Comparison of ENCODE assay signal across 31 cellular contexts in the genomic region with DNA sequence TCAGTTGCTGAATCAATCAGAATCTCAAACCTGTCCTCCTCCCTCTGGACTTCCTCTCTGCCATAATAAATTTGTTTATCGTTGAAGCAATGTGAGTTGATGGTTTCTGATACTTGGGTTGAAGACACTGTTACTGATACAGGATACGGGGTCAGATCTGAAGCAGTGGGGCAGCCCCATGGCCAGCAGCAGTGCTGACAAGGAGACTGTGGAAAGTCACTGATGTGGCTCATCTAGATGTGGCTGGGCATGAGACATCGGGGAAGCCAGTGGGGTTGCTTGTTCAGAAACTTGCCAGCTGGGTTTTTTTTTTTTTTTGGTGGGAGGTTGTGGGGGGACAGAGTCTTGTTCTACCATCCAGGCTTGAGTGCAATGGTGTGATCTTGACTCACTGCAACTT. TPM values are rescaled to one million over a fixed set of nuclear protein-coding genes. Genes with fewer than 3 reads are reported as not detected.
"Had no signal": no experiment of that assay in that cellular context is flagged by ENCODE, and none has a peak within 500 bp of the region (broad histone marks: within the 10 kb centered on the region; RNA-seq: fewer than 3 reads in every experiment).

No MANE protein-coding gene starts in this region.

- H3K36me3 ChIP-seq: esophagus squamous epithelium, heart right ventricle, left lung, pancreas, right lobe of liver, thoracic aorta, transverse colon, vagina had no signal

- H3K9me3 ChIP-seq: esophagus squamous epithelium, heart right ventricle, left lung, mucosa of descending colon, pancreas, right lobe of liver, thoracic aorta, transverse colon, vagina had no signal

- H3K27ac Mint-ChIP-seq: effector memory CD8-positive, alpha-beta T cell; naive B cell; natural killer cell treated with Interleukin-12 subunit alpha and Interleukin-12 subunit beta and Interleukin-15 and Interleukin-18, amount 100 ng/mL, for 72 hours had no signal

- ATAC-seq: effector memory CD8-positive, alpha-beta T cell; heart right ventricle; left cardiac atrium; left lung; mucosa of descending colon; natural killer cell treated with Interleukin-12 subunit alpha and Interleukin-12 subunit beta and Interleukin-15 and Interleukin-18, amount 100 ng/mL, for 72 hours; pancreas; right lobe of liver had no signal

- H3K27me3 ChIP-seq: right lobe of liver, vagina had no signal

- H3K36me3 Mint-ChIP-seq: mesothelial cell of epicardium; naive B cell; natural killer cell treated with Interleukin-12 subunit alpha and Interleukin-12 subunit beta and Interleukin-15 and Interleukin-18, amount 100 ng/mL, for 72 hours had no signal

- DNase-seq: cortex of kidney; effector memory CD8-positive, alpha-beta T cell; erythroblast; esophagus squamous epithelium; foreskin melanocyte; glutamatergic neuron; heart right ventricle; hippocampal formation; left cardiac atrium; left lung; mesenchymal stem cell; mucosa of descending colon; naive B cell; occipital lobe; pancreas; right lobe of liver; small intestine; stimulated activated CD4-positive, alpha-beta T cell treated with anti-CD3 and anti-CD28 coated beads, Interleukin-15, amount 100 ng/mL, for 24 hours; stimulated activated CD4-positive, alpha-beta T cell treated with anti-CD3 and anti-CD28 coated beads, Interleukin-2, amount 100 ng/mL, for 48 hours; stimulated activated naive CD4-positive, alpha-beta T cell treated with Interleukin-2 at 50 U/mL for 16 hours; transverse colon had no signal

- H3K27ac ChIP-seq: heart right ventricle, left lung, pancreas, right lobe of liver, thoracic aorta, transverse colon, vagina had no signal

- H3K4me3 Mint-ChIP-seq: effector memory CD8-positive, alpha-beta T cell; mesothelial cell of epicardium; naive B cell; natural killer cell treated with Interleukin-12 subunit alpha and Interleukin-12 subunit beta and Interleukin-15 and Interleukin-18, amount 100 ng/mL, for 72 hours had no signal

- H3K9me3 Mint-ChIP-seq: effector memory CD8-positive, alpha-beta T cell; mesothelial cell of epicardium; natural killer cell treated with Interleukin-12 subunit alpha and Interleukin-12 subunit beta and Interleukin-15 and Interleukin-18, amount 100 ng/mL, for 72 hours had no signal

- H3K4me1 ChIP-seq: pancreas, right lobe of liver had no signal

- H3K4me3 ChIP-seq: esophagus squamous epithelium, heart right ventricle, left lung, mucosa of descending colon, pancreas, right lobe of liver, thoracic aorta, transverse colon, vagina had no signal

RNA-seq across cellular contexts. Expression of a gene that starts 2.7 kb away (rescaled TPM):
- total RNA-seq: dermis microvascular lymphatic vessel endothelial cell; kidney epithelial cell; left cardiac atrium; lower leg skin; lung microvascular endothelial cell; mesothelial cell of epicardium; natural killer cell treated with Interleukin-12 subunit alpha and Interleukin-12 subunit beta and Interleukin-15 and Interleukin-18, amount 100 ng/mL, for 72 hours; occipital lobe; progenitor cell of endocrine pancreas; transverse colon; ureter; vagina had no signal

RNA-seq across cellular contexts. Expression of a gene that starts 40.7 kb away (rescaled TPM):
- total RNA-seq: dermis microvascular lymphatic vessel endothelial cell; lung microvascular endothelial cell; natural killer cell treated with Interleukin-12 subunit alpha and Interleukin-12 subunit beta and Interleukin-15 and Interleukin-18, amount 100 ng/mL, for 72 hours had no signal

RNA-seq across cellular contexts. Expression of a gene that starts 45.0 kb away (rescaled TPM):
- total RNA-seq: kidney epithelial cell; mesothelial cell of epicardium; natural killer cell treated with Interleukin-12 subunit alpha and Interleukin-12 subunit beta and Interleukin-15 and Interleukin-18, amount 100 ng/mL, for 72 hours; progenitor cell of endocrine pancreas; transverse colon had no signal
